Comparison of ENCODE assay signal across 23 cellular contexts in genomic region chr13:113157206-113157928, GRCh38. TPM values are rescaled to one million over a fixed set of nuclear protein-coding genes. Genes with fewer than 3 reads are reported as not detected.
A peak's percentile ranks its signal among the peaks of the same experiment; 100 is the strongest.
DNase-seq lines count a peak whose midpoint lies in the region; ATAC-seq and TF ChIP-seq lines count a peak whose summit lies in the region.
"Had no signal": no experiment of that assay in that cellular context is flagged by ENCODE, and none has a peak within 500 bp of the region (broad histone marks: within the 10 kb centered on the region; RNA-seq: fewer than 3 reads in every experiment).

No MANE protein-coding gene starts in this region.

- no peak for TF ChIP-seq CTCF in endodermal cell (conservative IDR thresholded peaks at IDR 0.05)
- TF ChIP-seq CTCF in type B pancreatic cell (conservative IDR thresholded peaks at IDR 0.05), result no peak
- no peak for TF ChIP-seq CTCF in tibial artery (IDR thresholded peaks at IDR 0.05)

- peaks cover 6% of the 10 kb centered on the region for H3K27me3 Mint-ChIP-seq in activated T-cell treated with anti-CD3 and anti-CD28 coated beads, Interleukin-2, amount 50 U/mL, for 24 hours
- H3K27me3 Mint-ChIP-seq in activated T-cell treated with anti-CD3 and anti-CD28 coated beads, Interleukin-2, amount 50 U/mL, for 4 hours (ENCODE audit: low read depth), result no peaks in the 10 kb centered on the region
- H3K27me3 Mint-ChIP-seq in endodermal cell (ENCODE audit: insufficient read depth) (no peaks in the 10 kb centered on the region), type B pancreatic cell (peaks cover 29% of the 10 kb centered on the region)

- DNase-seq in activated T-cell treated with anti-CD3 and anti-CD28 coated beads, Interleukin-2, amount 50 U/mL, for 24 hours, result peak; percentile 9
- no peak for DNase-seq in activated T-cell treated with anti-CD3 and anti-CD28 coated beads, Interleukin-2, amount 50 U/mL, for 4 hours
- DNase-seq in endodermal cell (peak; percentile 51), type B pancreatic cell (ENCODE audit: extremely low spot score, unreplicated experiment) (peak; percentile 37), tibial artery (no peak), right cardiac atrium (no peak)
- DNase-seq: activated naive CD4-positive, alpha-beta T cell treated with anti-CD3 and anti-CD28 coated beads, Interleukin-2, amount 50 U/mL, for 16 hours; activated T-cell treated with anti-CD3 and anti-CD28 coated beads, Interleukin-2, amount 50 U/mL, for 48 hours; cerebellar nuclear complex; heart left ventricle; left ventricle myocardium superior; NCI-H1436 treated with DMSO at 0.1 percent for 48 hours; NCI-H774; PC-9; retina; SIG-M5 had no signal

- H3K27ac Mint-ChIP-seq in activated T-cell treated with anti-CD3 and anti-CD28 coated beads, Interleukin-2, amount 50 U/mL, for 24 hours, result no peak overlapping the region
- peak overlapping the region; percentile 13 for H3K27ac Mint-ChIP-seq in endodermal cell
- H3K27ac Mint-ChIP-seq in type B pancreatic cell, result peak overlapping the region; percentile 31

- intact Hi-C loops in tibial artery (cut with DNase I; ENCODE audit: low total_unique reads) (loop anchor here (10.0 kb wide), 2 partner anchors 47 to 123 kb away; partner anchors contain the start of genes CUL4A and PCID2), right cardiac atrium (cut with DNase I) (no loop called here)

- peaks cover 13% of the 10 kb centered on the region for H3K9me3 ChIP-seq in endodermal cell (ENCODE audit: control insufficient read depth, low read length)
- H3K9me3 ChIP-seq in tibial artery, result no peaks in the 10 kb centered on the region
- no peaks in the 10 kb centered on the region for H3K9me3 ChIP-seq in right cardiac atrium (ENCODE audit: control insufficient read depth, low read length)
- H3K9me3 ChIP-seq: A549, heart left ventricle, suprapubic skin had no signal

- H3K4me3 ChIP-seq in endodermal cell (ENCODE audit: low read length) (no peak overlapping the region), tibial artery (no peak overlapping the region), right cardiac atrium (ENCODE audit: low read length) (no peak overlapping the region)
- H3K4me3 ChIP-seq: A549, GM12878, heart left ventricle, PC-9, suprapubic skin had no signal

- H3K4me1 Mint-ChIP-seq in activated T-cell treated with anti-CD3 and anti-CD28 coated beads, Interleukin-2, amount 50 U/mL, for 24 hours (ENCODE audit: low read depth), result peaks cover 28% of the 10 kb centered on the region
- H3K4me1 Mint-ChIP-seq in activated T-cell treated with anti-CD3 and anti-CD28 coated beads, Interleukin-2, amount 50 U/mL, for 4 hours (ENCODE audit: low read depth), result peaks cover 28% of the 10 kb centered on the region
- H3K4me1 Mint-ChIP-seq in endodermal cell (peaks cover 40% of the 10 kb centered on the region), type B pancreatic cell (ENCODE audit: unreplicated experiment) (peaks cover 5% of the 10 kb centered on the region)

- H3K9ac ChIP-seq in endodermal cell (ENCODE audit: extremely low read depth, low read length, poor library complexity, severe bottlenecking), result no peak overlapping the region

- H3K27me3 ChIP-seq in endodermal cell (ENCODE audit: control insufficient read depth, insufficient read depth, low read length, poor library complexity, severe bottlenecking), result peaks cover 12% of the 10 kb centered on the region
- peaks cover 0 to 9% of the 10 kb centered on the region in 2 donors for H3K27me3 ChIP-seq in tibial artery
- no peaks in the 10 kb centered on the region for H3K27me3 ChIP-seq in right cardiac atrium (ENCODE audit: control insufficient read depth, insufficient read depth)

- no peaks in the 10 kb centered on the region for H3K36me3 Mint-ChIP-seq in activated T-cell treated with anti-CD3 and anti-CD28 coated beads, Interleukin-2, amount 50 U/mL, for 24 hours (ENCODE audit: low read depth)
- H3K36me3 Mint-ChIP-seq in activated T-cell treated with anti-CD3 and anti-CD28 coated beads, Interleukin-2, amount 50 U/mL, for 4 hours (ENCODE audit: insufficient read depth), result no peaks in the 10 kb centered on the region
- H3K36me3 Mint-ChIP-seq in endodermal cell (ENCODE audit: low read depth) (peaks cover 10% of the 10 kb centered on the region), type B pancreatic cell (no peaks in the 10 kb centered on the region)

- ATAC-seq in activated T-cell treated with anti-CD3 and anti-CD28 coated beads, Interleukin-2, amount 50 U/mL, for 4 hours, result no peak
- no peak for ATAC-seq in right cardiac atrium
- ATAC-seq: A549, GM12878, heart left ventricle, left ventricle myocardium superior had no signal

- peaks cover 14% of the 10 kb centered on the region for H3K9me3 Mint-ChIP-seq in activated T-cell treated with anti-CD3 and anti-CD28 coated beads, Interleukin-2, amount 50 U/mL, for 24 hours
- H3K9me3 Mint-ChIP-seq in activated T-cell treated with anti-CD3 and anti-CD28 coated beads, Interleukin-2, amount 50 U/mL, for 4 hours, result peaks cover 10% of the 10 kb centered on the region
- H3K9me3 Mint-ChIP-seq in endodermal cell (peaks cover 7% of the 10 kb centered on the region), type B pancreatic cell (peaks cover 7% of the 10 kb centered on the region)

- H3K36me3 ChIP-seq in endodermal cell (ENCODE audit: control insufficient read depth, insufficient read depth, low read length) (no peaks in the 10 kb centered on the region), tibial artery (no peaks in the 10 kb centered on the region)
- H3K36me3 ChIP-seq: heart left ventricle, suprapubic skin had no signal

- peaks cover 21% of the 10 kb centered on the region for H3K4me1 ChIP-seq in endodermal cell (ENCODE audit: control insufficient read depth, insufficient read depth, low read length)
- H3K4me1 ChIP-seq in tibial artery, result peaks cover 0 to 15% (median 8%) of the 10 kb centered on the region in 4 donors
- no peaks in the 10 kb centered on the region for H3K4me1 ChIP-seq in right cardiac atrium (ENCODE audit: control insufficient read depth, insufficient read depth, low read length)

- H3K4me3 Mint-ChIP-seq in activated T-cell treated with anti-CD3 and anti-CD28 coated beads, Interleukin-2, amount 50 U/mL, for 24 hours, result no peak overlapping the region
- no peak overlapping the region for H3K4me3 Mint-ChIP-seq in activated T-cell treated with anti-CD3 and anti-CD28 coated beads, Interleukin-2, amount 50 U/mL, for 4 hours
- H3K4me3 Mint-ChIP-seq in endodermal cell, result peak overlapping the region; percentile 4
- H3K4me3 Mint-ChIP-seq in type B pancreatic cell, result no peak overlapping the region

- WGBS in endodermal cell (ENCODE audit: insufficient coverage in 1 of 2, insufficient read length in 1 of 2), 2 experiments, result 80 to 88% methylated on average over 9 to 12 of the region's 12 CpGs
- 56% methylated on average over 12 of the region's 12 CpGs for WGBS in right cardiac atrium

- H3K27ac ChIP-seq in endodermal cell (ENCODE audit: low read depth, low read length), result no peak overlapping the region
- no peak overlapping the region for H3K27ac ChIP-seq in tibial artery
- H3K27ac ChIP-seq in right cardiac atrium (ENCODE audit: low read length), result no peak overlapping the region
- H3K27ac ChIP-seq: A549, heart left ventricle, PC-9, suprapubic skin had no signal

RNA-seq across cellular contexts. Expression of gene PROZ, which starts 1.1 kb away (rescaled TPM):
- total RNA-seq in activated T-cell treated with anti-CD3 and anti-CD28 coated beads, Interleukin-2, amount 50 U/mL, for 4 hours, result not detected
- under 1 TPM; 0.40 to 0.84 TPM for total RNA-seq in endodermal cell
- 0.53 TPM for polyA plus RNA-seq in endodermal cell (2013, experiment 1 of 2)
- not detected for polyA plus RNA-seq in endodermal cell (2013, experiment 2 of 2)
- not detected in 2 replicates for total RNA-seq in type B pancreatic cell (ENCODE audit: low replicate concordance)
- under 1 TPM in 1 of 4 donors, not detected in 3; 0.15 TPM for total RNA-seq in right cardiac atrium
- 0.14 TPM for polyA plus RNA-seq in right cardiac atrium
- total RNA-seq: astrocyte; GM12878; H4; heart left ventricle; left ventricle myocardium superior; mucosa of gallbladder; PC-9; suprapubic skin; T-helper 1 cell treated with Interleukin-12 subunit alpha and Interleukin-12 subunit beta and Interleukin-4 antibody, amounts not matched to agents 30 ng/mL and 1 ng/mL, for 36 hours had no signal
- polyA plus RNA-seq: A549, heart left ventricle had no signal

RNA-seq across cellular contexts. Expression of gene F10, which starts 34.8 kb away (rescaled TPM):
- not detected for total RNA-seq in activated T-cell treated with anti-CD3 and anti-CD28 coated beads, Interleukin-2, amount 50 U/mL, for 4 hours
- total RNA-seq in endodermal cell (10 to 100 TPM; 18.7 to 32.4 TPM), type B pancreatic cell (ENCODE audit: low replicate concordance) (34.4 and 53.6 TPM in 2 replicates), right cardiac atrium (10 to 100 TPM; 29.8 to 40.2 (median 34.4) TPM)
- 15.5 TPM for polyA plus RNA-seq in endodermal cell (2013, experiment 1 of 2)
- polyA plus RNA-seq in endodermal cell (2013, experiment 2 of 2), result 18.2 TPM
- polyA plus RNA-seq in right cardiac atrium, result 44.9 TPM
- total RNA-seq: GM12878; H4; PC-9; T-helper 1 cell treated with Interleukin-12 subunit alpha and Interleukin-12 subunit beta and Interleukin-4 antibody, amounts not matched to agents 30 ng/mL and 1 ng/mL, for 36 hours had no signal
- polyA plus RNA-seq: GM12878 had no signal

RNA-seq across cellular contexts. Expression of gene PCID2, which starts 51.1 kb away (rescaled TPM):
- 10 to 100 TPM; 63.3 to 68.1 (median 66.9) TPM for total RNA-seq in activated T-cell treated with anti-CD3 and anti-CD28 coated beads, Interleukin-2, amount 50 U/mL, for 4 hours
- total RNA-seq in endodermal cell (10 to 100 TPM; 70.5 to 71.7 TPM), type B pancreatic cell (ENCODE audit: low replicate concordance) (46.3 and 59.7 TPM in 2 replicates), right cardiac atrium (10 to 100 TPM; 42.0 to 55.1 (median 47.1) TPM)
- polyA plus RNA-seq in endodermal cell (2013, experiment 1 of 2), result 55.5 TPM
- polyA plus RNA-seq in endodermal cell (2013, experiment 2 of 2), result 54.2 TPM
- 43.1 TPM for polyA plus RNA-seq in right cardiac atrium

RNA-seq across cellular contexts. Expression of gene F7, which starts 51.8 kb away (rescaled TPM):
- total RNA-seq in activated T-cell treated with anti-CD3 and anti-CD28 coated beads, Interleukin-2, amount 50 U/mL, for 4 hours, result under 1 TPM; 0.14 to 0.42 (median 0.38) TPM
- 1 to 10 TPM; 4.7 to 6.4 TPM for total RNA-seq in endodermal cell
- 2.3 TPM for polyA plus RNA-seq in endodermal cell (2013, experiment 1 of 2)
- 1.2 TPM for polyA plus RNA-seq in endodermal cell (2013, experiment 2 of 2)
- total RNA-seq in type B pancreatic cell (ENCODE audit: low replicate concordance), result 3.0 and 5.3 TPM in 2 replicates
- total RNA-seq in right cardiac atrium, result under 1 TPM; 0.24 to 0.64 (median 0.37) TPM
- not detected for polyA plus RNA-seq in right cardiac atrium
- total RNA-seq: astrocyte; GM12878; H4; left ventricle myocardium superior; PC-9; suprapubic skin; T-helper 1 cell treated with Interleukin-12 subunit alpha and Interleukin-12 subunit beta and Interleukin-4 antibody, amounts not matched to agents 30 ng/mL and 1 ng/mL, for 36 hours had no signal
- polyA plus RNA-seq: GM12878 had no signal

RNA-seq across cellular contexts. Expression of gene CUL4A, which starts 52.0 kb away (rescaled TPM):
- 10 to 100 TPM; 85.5 to 89.8 (median 87.8) TPM for total RNA-seq in activated T-cell treated with anti-CD3 and anti-CD28 coated beads, Interleukin-2, amount 50 U/mL, for 4 hours
- total RNA-seq in endodermal cell, result 10 to 100 TPM; 92.9 to 99.4 TPM
- 64.6 TPM for polyA plus RNA-seq in endodermal cell (2013, experiment 1 of 2)
- 64.5 TPM for polyA plus RNA-seq in endodermal cell (2013, experiment 2 of 2)
- total RNA-seq in type B pancreatic cell (ENCODE audit: low replicate concordance), result 64.6 and 69.9 TPM in 2 replicates
- 100 to 1,000 TPM in 2 of 4 donors, 10 to 100 TPM in 2; 82.5 to 113 (median 99.9) TPM for total RNA-seq in right cardiac atrium
- polyA plus RNA-seq in right cardiac atrium, result 53.1 TPM

Comparison
In these comparisons a context has a peak if more than half of its experiments do, and no peak if none do; other contexts are left out.
1. DNase-seq: peak in activated T-cell treated with anti-CD3 and anti-CD28 coated beads, Interleukin-2, amount 50 U/mL, for 24 hours (single experiment), endodermal cell (single experiment) and type B pancreatic cell (single experiment); none in activated T-cell treated with anti-CD3 and anti-CD28 coated beads, Interleukin-2, amount 50 U/mL, for 4 hours (single experiment), tibial artery (0 of 2) and right cardiac atrium (0 of 3).
2. RNA of gene F10, which starts 34.8 kb away (total RNA-seq): 29.8 to 40.2 TPM in right cardiac atrium, 34.4 to 53.6 TPM in type B pancreatic cell and 18.7 to 32.4 TPM in endodermal cell; not detected in activated T-cell treated with anti-CD3 and anti-CD28 coated beads, Interleukin-2, amount 50 U/mL, for 4 hours; every median in the first group is over 10 times any median in the second.